ENCODE assay signal across 8 cellular contexts in genomic region chr6:136289579-136290405, GRCh38. TPM values are rescaled to one million over a fixed set of nuclear protein-coding genes. Genes with fewer than 3 reads are reported as not detected.
DNase-seq lines count a peak whose midpoint lies in the region; ATAC-seq and TF ChIP-seq lines count a peak whose summit lies in the region.

Gene BCLAF1, minus strand, starts transcription at chr6:136289846. Its CDS starts 9,980 bp downstream, at chr6:136279866.

- H3K27me3 ChIP-seq in Karpas-422 (ENCODE audit: low read length) (no peaks in the 10 kb centered on the region), esophagus muscularis mucosa (no peaks in the 10 kb centered on the region), muscle layer of duodenum (ENCODE audit: low read depth, low read length) (no peaks in the 10 kb centered on the region)

- H3K9me2 ChIP-seq in Karpas-422 (replicated peaks; ENCODE audit: insufficient read depth, low read length) = no peaks in the 10 kb centered on the region

- H3K4me3 ChIP-seq in Karpas-422 (ENCODE audit: low read length) = peak within 1 kb of the TSS; percentile 77
- H3K4me3 ChIP-seq in esophagus muscularis mucosa = peak within 1 kb of the TSS; percentile 82 to 100 (median 89)
- peak within 1 kb of the TSS; percentile 83 to 99 for H3K4me3 ChIP-seq in muscle layer of duodenum (ENCODE audit: low read depth in 1 of 2, low read length in 2 of 2)

- H4K20me1 ChIP-seq in Karpas-422 (ENCODE audit: insufficient read depth, low read depth, low read length) = peaks cover 43% of the 10 kb centered on the region

- peak within 1 kb of the TSS; percentile 86 for H3K4me2 ChIP-seq in Karpas-422 (ENCODE audit: low read depth, low read length, poor library complexity, severe bottlenecking)

- no peaks in the 10 kb centered on the region for H3K9me3 ChIP-seq in Karpas-422 (ENCODE audit: low read length)
- H3K9me3 ChIP-seq in esophagus muscularis mucosa = no peaks in the 10 kb centered on the region
- no peaks in the 10 kb centered on the region for H3K9me3 ChIP-seq in muscle layer of duodenum (ENCODE audit: control insufficient read depth in 1 of 2, low read length in 2 of 2)

- peak; percentile 98 for TF ChIP-seq POLR2A in esophagus muscularis mucosa (IDR thresholded peaks at IDR 0.05; ENCODE audit: low read depth)

- WGBS in esophagus muscularis mucosa = under 1% methylated on average over 43 of the region's 60 CpGs

- peaks cover 48% of the 10 kb centered on the region for H3K79me2 ChIP-seq in Karpas-422 (ENCODE audit: low read length)

- H3K36me3 ChIP-seq in Karpas-422 (ENCODE audit: insufficient read depth, low read length) (0 out of 2 replicates have a peak, but pooled peaks cover 6% of the 10 kb centered on the region), esophagus muscularis mucosa (no peaks in the 10 kb centered on the region), muscle layer of duodenum (ENCODE audit: control insufficient read depth in 1 of 2, insufficient read depth in 2 of 2, low read length in 2 of 2) (peaks cover 0 to 20% of the 10 kb centered on the region in 2 donors)

- intact Hi-C loops in esophagus muscularis mucosa (cut with DNase I) = loop anchor here (5.0 kb wide), 1 partner anchor 37 kb away; the partner anchor contains the start of gene MTFR2

- H3K4me1 ChIP-seq in Karpas-422 (ENCODE audit: low read length) (peaks cover 47% of the 10 kb centered on the region), esophagus muscularis mucosa (peaks cover 47 to 50% (median 49%) of the 10 kb centered on the region in 4 donors), muscle layer of duodenum (ENCODE audit: control insufficient read depth in 1 of 2, insufficient read depth in 2 of 2, low read length in 2 of 2) (peaks cover 9 to 45% of the 10 kb centered on the region in 2 donors)

- ATAC-seq in GM21825 (IDR thresholded peaks at IDR 0.05; ENCODE audit: unreplicated experiment) = peak; percentile 94

- peak within 1 kb of the TSS; percentile 64 for H2AFZ ChIP-seq in Karpas-422 (ENCODE audit: low read length)

- peak; percentile 71 for TF ChIP-seq EP300 in esophagus muscularis mucosa (IDR thresholded peaks at IDR 0.05)

- DNase-seq in DMS79 treated with DMSO at 0.1 percent for 48 hours (lab: John Stamatoyannopoulos, UW) (peak; percentile 98), Karpas-422 (peak; percentile 100), RKO (ENCODE audit: low spot score) (peak; percentile 99), activated T-helper 1 cell treated with Interleukin-2 at 50 U/mL for 16 hours (ENCODE audit: low read depth) (peak; percentile 99), esophagus muscularis mucosa (ENCODE audit: extremely low spot score) (peak; percentile 100)
- peak; percentile 99 for DNase-seq in stimulated activated CD8-positive, alpha-beta memory T cell treated with anti-CD3 and anti-CD28 coated beads, Interleukin-7, amount 100 ng/mL, for 4 hours (ENCODE audit: low read depth in 2 of 2)

- H3K27ac ChIP-seq in Karpas-422 (ENCODE audit: low read length) (peak within 1 kb of the TSS; percentile 96), esophagus muscularis mucosa (replicated peaks in 1 of 4) (peak within 1 kb of the TSS; percentile 99 to 100 (median 100)), muscle layer of duodenum (ENCODE audit: low read length) (peak within 1 kb of the TSS; percentile 100)

- H3K9ac ChIP-seq in Karpas-422 (ENCODE audit: low read length) = peak within 1 kb of the TSS; percentile 92

- peak in 1 of 3 experiments; percentile 15 for TF ChIP-seq CTCF in esophagus muscularis mucosa (IDR thresholded peaks at IDR 0.05)

RNA-seq across cellular contexts. Expression of gene BCLAF1, which starts in this region (rescaled TPM):
- total RNA-seq in Karpas-422 (2014; rRNA removed; shearing (Covaris generic); ENCODE audit: low replicate concordance) = 177 and 191 TPM in 2 replicates
- total RNA-seq in esophagus muscularis mucosa = 10 to 100 TPM; 69.7 to 90.1 (median 75.4) TPM

Comparison
In these comparisons a context has a peak if more than half of its experiments do, and no peak if none do; other contexts are left out.
1. Peak in every context shown above with its lines: DNase-seq, ATAC-seq, H3K4me3 ChIP-seq and H3K27ac ChIP-seq.